Comparison of ENCODE assay signal across 8 cellular contexts in genomic region chr16:85688586-85689284, GRCh38. TPM values are rescaled to one million over a fixed set of nuclear protein-coding genes. Genes with fewer than 3 reads are reported as not detected.
DNase-seq lines count a peak whose midpoint lies in the region; ATAC-seq and TF ChIP-seq lines count a peak whose summit lies in the region.

GINS2 (minus strand) TSS chr16:85688954; CDS start chr16:85688898, 56 bp downstream.

- H3K27ac Mint-ChIP-seq in chondrocyte (ENCODE audit: unreplicated experiment), result no peak within 1 kb of the TSS

- peak; percentile 63 for DNase-seq in AG09319 (ENCODE audit: extremely low read depth, low read depth)
- peak; percentile 74 for DNase-seq in NCI-H510A treated with DMSO at 0.1 percent for 48 hours (lab: John Stamatoyannopoulos, UW)
- DNase-seq in activated CD4-positive, alpha-beta T cell treated with anti-CD3 and anti-CD28 coated beads for 24 hours (ENCODE audit: low read depth in 2 of 2), result peak; percentile 83 to 87
- no peak for DNase-seq in chondrocyte (ENCODE audit: low spot score)
- DNase-seq in kidney tubule cell (ENCODE audit: low spot score), result peak; percentile 93
- DNase-seq in stimulated activated CD4-positive, alpha-beta T cell treated with anti-CD3 and anti-CD28 coated beads, Interleukin-1b, Interleukin-23, amount 100 ng/mL, for 1 hour (ENCODE audit: low read depth in 2 of 2), result peak; percentile 79 to 83

- ATAC-seq in GM19025 (IDR thresholded peaks at IDR 0.05; ENCODE audit: low read depth, unreplicated experiment) (peak; percentile 94), HG03196 (IDR thresholded peaks at IDR 0.05; ENCODE audit: unreplicated experiment) (peak; percentile 95)

- peak within 1 kb of the TSS; percentile 65 for H3K4me3 Mint-ChIP-seq in chondrocyte (ENCODE audit: unreplicated experiment)

- no peaks in the 10 kb centered on the region for H3K36me3 Mint-ChIP-seq in chondrocyte (ENCODE audit: low read depth)

- H3K9me3 Mint-ChIP-seq in chondrocyte (ENCODE audit: low read depth), result no peaks in the 10 kb centered on the region

- H3K27me3 Mint-ChIP-seq in chondrocyte (ENCODE audit: low read depth), result peaks cover 10% of the 10 kb centered on the region

- H3K4me1 Mint-ChIP-seq in chondrocyte (ENCODE audit: low read depth), result no peaks in the 10 kb centered on the region

- TF ChIP-seq CTCF in AG09319 (IDR thresholded peaks at IDR 0.05; ENCODE audit: low read depth, low read length) (no peak), chondrocyte (IDR thresholded peaks at IDR 0.05) (no peak)

RNA-seq across cellular contexts. Expression of gene GINS2, which starts in this region (rescaled TPM):
- total RNA-seq in chondrocyte, result 3.1 to 10.9 TPM (median 3.8 TPM) in 3 replicates
